In genomic region chr17:11459780-11460426, GRCh38 we compare ENCODE assay signal across 22 cellular contexts.
"Had no signal": no experiment of that assay in that cellular context is flagged by ENCODE, and none has a peak within 500 bp of the region (broad histone marks: within the 10 kb centered on the region; RNA-seq: fewer than 3 reads in every experiment).

No MANE protein-coding gene starts in this region.

- DNase-seq: dermis blood vessel endothelial cell; effector memory CD4-positive, alpha-beta T cell; esophagus squamous epithelium; foreskin melanocyte; kidney; mesenchymal stem cell; mucosa of descending colon; naive thymus-derived CD4-positive, alpha-beta T cell; nucleus accumbens; ovary; sigmoid colon; stimulated activated CD4-positive, alpha-beta T cell treated with anti-CD3 and anti-CD28 coated beads, Interleukin-2, amount 100 ng/mL, for 24 hours; stimulated activated CD4-positive, alpha-beta T cell treated with anti-CD3 and anti-CD28 coated beads, Interleukin-4, amount 100 ng/mL, for 24 hours; stimulated activated naive CD8-positive, alpha-beta T cell treated with anti-CD3 and anti-CD28 coated beads, Interleukin-15, Interleukin-2, amounts not matched to agents 100 U/mL and 50 U/mL, for 24 hours; substantia nigra; testis; tibial artery had no signal

- H3K9me3 ChIP-seq: esophagus squamous epithelium, mucosa of descending colon, ovary, sigmoid colon, testis, tibial artery had no signal

- H3K4me1 ChIP-seq: esophagus squamous epithelium, sigmoid colon, testis, tibial artery had no signal

- H3K36me3 ChIP-seq: esophagus squamous epithelium, ovary, sigmoid colon, tibial artery had no signal

- FAIRE-seq: endothelial cell of umbilical vein, kidney, urothelium cell line had no signal

- ATAC-seq: mucosa of descending colon; naive thymus-derived CD4-positive, alpha-beta T cell; stimulated activated memory B cell treated with anti-CD40 and anti-IgM and Interleukin-4, amounts not matched to agents 10 μg/mL and 1 μg/mL and 100 μg/mL, for 72 hours; stimulated activated naive CD8-positive, alpha-beta T cell treated with anti-CD3 and anti-CD28 coated beads, Interleukin-15, Interleukin-2, amounts not matched to agents 100 U/mL and 50 U/mL, for 24 hours had no signal

- H3K27me3 ChIP-seq: esophagus squamous epithelium, ovary, sigmoid colon, testis, tibial artery had no signal

- H3K27ac ChIP-seq: coronary artery, esophagus squamous epithelium, ovary, sigmoid colon, testis, tibial artery had no signal

- H3K4me3 ChIP-seq: coronary artery, esophagus squamous epithelium, lung, mucosa of descending colon, ovary, sigmoid colon, testis, tibial artery had no signal
